ENCODE assay signal across 9 cellular contexts in the genomic region with DNA sequence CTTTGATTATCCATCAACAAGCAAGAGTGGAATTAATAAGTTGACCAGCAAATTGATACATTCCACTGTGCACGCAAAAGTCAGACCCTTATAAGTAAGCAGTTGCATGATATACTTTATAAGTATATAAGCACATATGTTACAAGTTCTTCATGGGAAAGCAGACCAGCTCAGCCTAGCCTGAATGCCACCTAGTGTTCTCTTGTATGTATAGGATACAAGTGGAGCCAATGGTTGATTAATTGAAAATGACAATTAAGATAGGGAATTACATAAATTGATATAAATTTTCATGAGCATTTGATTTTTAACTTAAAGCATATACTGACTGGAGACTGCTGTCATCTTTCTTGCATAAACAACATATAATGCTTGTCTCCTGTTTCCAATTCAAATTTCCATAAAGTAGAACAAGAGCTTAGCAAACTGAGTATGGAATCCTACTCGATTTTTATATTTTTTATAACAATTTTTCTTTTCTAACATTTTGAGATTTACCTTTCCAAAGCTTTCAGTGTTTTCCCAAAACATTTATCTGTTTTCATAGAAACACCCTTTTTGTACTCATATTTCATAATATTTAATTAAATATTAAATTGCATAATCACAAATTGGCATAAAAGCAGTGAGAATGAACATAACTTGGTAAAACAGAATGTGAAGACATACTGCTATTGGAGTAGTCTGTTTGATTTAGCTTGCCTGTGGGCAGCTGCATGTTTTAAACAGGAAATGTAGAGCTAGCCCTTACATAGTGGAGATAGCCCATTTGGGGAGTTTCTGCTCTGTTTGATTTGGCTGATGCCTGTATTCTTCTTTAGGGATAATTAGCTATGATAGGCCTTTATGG.
DNase-seq lines count a peak whose midpoint lies in the region; ATAC-seq and TF ChIP-seq lines count a peak whose summit lies in the region.
"Had no signal": no experiment of that assay in that cellular context is flagged by ENCODE, and none has a peak within 500 bp of the region (broad histone marks: within the 10 kb centered on the region; RNA-seq: fewer than 3 reads in every experiment).

No MANE protein-coding gene starts in this region.

- H2AFZ ChIP-seq in fibroblast of lung (ENCODE audit: low read length) (no peak overlapping the region), neuronal stem cell (ENCODE audit: low read length) (no peak overlapping the region)

- no peak overlapping the region for H3K9ac ChIP-seq in fibroblast of lung (ENCODE audit: insufficient read depth, low read length)
- H3K9ac ChIP-seq in neuronal stem cell (ENCODE audit: low read depth, low read length, poor library complexity): no peak overlapping the region

- no peak overlapping the region for H2BK120ac ChIP-seq in neuronal stem cell (ENCODE audit: low read depth, low read length)

- H3K4me1 Mint-ChIP-seq in Caco-2 (ENCODE audit: low read depth, unreplicated experiment): peaks cover 30% of the 10 kb centered on the region
- H3K4me1 Mint-ChIP-seq in progenitor cell of endocrine pancreas (ENCODE audit: low read depth): peaks cover 7% of the 10 kb centered on the region

- H3K9me3 ChIP-seq in Caco-2 (no peaks in the 10 kb centered on the region), fibroblast of lung (ENCODE audit: control insufficient read depth, insufficient read depth, low read depth, low read length) (no peaks in the 10 kb centered on the region), neuronal stem cell (replicated peaks in 1 of 2; ENCODE audit: control insufficient read depth in 2 of 2, insufficient read depth in 1 of 2, low read depth in 1 of 2, low read length in 2 of 2) (peaks cover 0 to 7% of the 10 kb centered on the region in 2 donors)

- H2BK5ac ChIP-seq in neuronal stem cell (ENCODE audit: low read length): no peak overlapping the region

- H3K4me2 ChIP-seq in fibroblast of lung (ENCODE audit: extremely low read depth, insufficient read depth, low read length) (no peak overlapping the region), neuronal stem cell (ENCODE audit: insufficient read depth, low read length, poor library complexity, severe bottlenecking) (no peak overlapping the region)

- H3K18ac ChIP-seq in neuronal stem cell (ENCODE audit: low read length): no peak overlapping the region

- CTCF ChIA-PET in Caco-2 (lab: Charles Lee): interaction anchor here (1.0 to 1.6 kb wide), 3 partner anchors 61 to 313 kb away, joined by 3 to 5 read pairs (median 3); no protein-coding TSS in a partner anchor

- H3K27ac ChIP-seq in fibroblast of lung (ENCODE audit: insufficient read depth, low read length) (no peak overlapping the region), neuronal stem cell (replicated peaks; ENCODE audit: low read length) (no peak overlapping the region)
- H3K27ac ChIP-seq: SJSA1 had no signal

- POLR2A ChIA-PET in Caco-2 (lab: Charles Lee): no interaction called here

- H3K23ac ChIP-seq in neuronal stem cell (ENCODE audit: low read depth, low read length, poor library complexity): no peak overlapping the region

- H3K4me3 ChIP-seq in Caco-2 (ENCODE audit: low read depth, low read length): no peak overlapping the region
- H3K4me3 ChIP-seq in fibroblast of lung (replicated peaks in 1 of 4; ENCODE audit: control extremely low read depth in 1 of 4, insufficient read depth in 1 of 4, low read depth in 3 of 4, low read length in 4 of 4): no peak overlapping the region
- H3K4me3 ChIP-seq in neuronal stem cell (ENCODE audit: low read length in 2 of 2): no peak overlapping the region
- H3K4me3 ChIP-seq: SJSA1 had no signal

- DNase-seq in Caco-2 (peak; percentile 4 to 29), HT-29 (ENCODE audit: low spot score) (peak; percentile 66), SHP77 (lab: John Stamatoyannopoulos, UW) (peak; percentile 14 to 37), fibroblast of lung (ENCODE audit: low read depth in 2 of 2) (peak; percentile 41 to 78), progenitor cell of endocrine pancreas (ENCODE audit: low spot score, unreplicated experiment) (no peak), GOT3 (lab: John Stamatoyannopoulos, UW) (no peak), neuronal stem cell (ENCODE audit: low spot score) (no peak)

- H3K9me3 Mint-ChIP-seq in Caco-2 (ENCODE audit: unreplicated experiment) (no peaks in the 10 kb centered on the region), progenitor cell of endocrine pancreas (ENCODE audit: low read depth) (peaks cover 6% of the 10 kb centered on the region)

- no peak for ATAC-seq in GM18868 (IDR thresholded peaks at IDR 0.05; ENCODE audit: unreplicated experiment)

- peaks cover 4% of the 10 kb centered on the region for H3K79me1 ChIP-seq in neuronal stem cell (ENCODE audit: low read depth, low read length)

- no TSS peak for BruUV-seq in Caco-2 (replicated peaks; lab: Mats Ljungman, UMichigan)

- peaks cover 8% of the 10 kb centered on the region for H3K4me1 ChIP-seq in Caco-2
- H3K4me1 ChIP-seq in fibroblast of lung (ENCODE audit: control insufficient read depth, extremely low read depth, insufficient read depth, low read length): peaks cover 2% of the 10 kb centered on the region
- H3K4me1 ChIP-seq in neuronal stem cell (ENCODE audit: control insufficient read depth in 2 of 2, insufficient read depth in 1 of 2, low read depth in 1 of 2, low read length in 2 of 2): no peaks in the 10 kb centered on the region

- no peak overlapping the region for H2BK15ac ChIP-seq in neuronal stem cell (ENCODE audit: low read length)

- H3K27me3 ChIP-seq in Caco-2 (replicated peaks; ENCODE audit: control insufficient read depth, insufficient read depth, low read length) (no peaks in the 10 kb centered on the region), fibroblast of lung (ENCODE audit: control insufficient read depth, insufficient read depth, low read length) (no peaks in the 10 kb centered on the region), neuronal stem cell (ENCODE audit: control insufficient read depth in 3 of 3, insufficient read depth in 3 of 3, low read depth in 1 of 3, low read length in 3 of 3) (no peaks in the 10 kb centered on the region)
- H3K27me3 ChIP-seq: SJSA1 had no signal

- H4K91ac ChIP-seq in neuronal stem cell (ENCODE audit: low read depth, low read length, poor library complexity): no peak overlapping the region

- H4K8ac ChIP-seq in neuronal stem cell (ENCODE audit: low read depth, low read length): no peak overlapping the region

- H3K4ac ChIP-seq in neuronal stem cell (ENCODE audit: low read length): no peak overlapping the region

- intact Hi-C loops in Caco-2 (cut with micrococcal nuclease; ENCODE audit: unreplicated experiment): loop anchor here (1.0 to 2.0 kb wide), 2 partner anchors 62 to 313 kb away; partner anchors contain the start of gene MAGI3

- H3K27ac Mint-ChIP-seq in Caco-2 (ENCODE audit: unreplicated experiment): no peak overlapping the region
- no peak overlapping the region for H3K27ac Mint-ChIP-seq in progenitor cell of endocrine pancreas

- peaks cover 5% of the 10 kb centered on the region for H3K79me2 ChIP-seq in fibroblast of lung (ENCODE audit: control insufficient read depth, insufficient read depth, low read length)

- no peak overlapping the region for H2AK5ac ChIP-seq in neuronal stem cell (ENCODE audit: low read depth, low read length)

- no peaks in the 10 kb centered on the region for H3K27me3 Mint-ChIP-seq in Caco-2 (ENCODE audit: insufficient read depth, unreplicated experiment)
- H3K27me3 Mint-ChIP-seq in progenitor cell of endocrine pancreas: no peaks in the 10 kb centered on the region

- no peak overlapping the region for H2BK12ac ChIP-seq in neuronal stem cell (ENCODE audit: low read length)

- H3K36me3 ChIP-seq in Caco-2 (ENCODE audit: control insufficient read depth, insufficient read depth, low read length): no peaks in the 10 kb centered on the region
- H3K36me3 ChIP-seq in fibroblast of lung (ENCODE audit: control insufficient read depth, insufficient read depth, low read length): no peaks in the 10 kb centered on the region
- no peaks in the 10 kb centered on the region for H3K36me3 ChIP-seq in neuronal stem cell (replicated peaks in 1 of 2; ENCODE audit: control insufficient read depth in 2 of 2, insufficient read depth in 2 of 2, low read length in 2 of 2)
- H3K36me3 ChIP-seq: SJSA1 had no signal

- H3K4me3 Mint-ChIP-seq in Caco-2 (ENCODE audit: unreplicated experiment) (no peak overlapping the region), progenitor cell of endocrine pancreas (ENCODE audit: low read depth) (no peak overlapping the region)

- H4K20me1 ChIP-seq in fibroblast of lung (ENCODE audit: control insufficient read depth, extremely low read depth, insufficient read depth, low read length): no peaks in the 10 kb centered on the region

- peaks cover 20% of the 10 kb centered on the region for H3K36me3 Mint-ChIP-seq in Caco-2 (ENCODE audit: insufficient read depth, unreplicated experiment)
- no peaks in the 10 kb centered on the region for H3K36me3 Mint-ChIP-seq in progenitor cell of endocrine pancreas (ENCODE audit: insufficient read depth)

- TF ChIP-seq CTCF in Caco-2 (IDR thresholded peaks at IDR 0.05; ENCODE audit: insufficient read depth in 1 of 2, low read depth in 1 of 2, low read length in 1 of 2, severe bottlenecking in 1 of 2, unreplicated experiment in 1 of 2): peak; percentile 25 to 39
- peak; percentile 47 to 77 for TF ChIP-seq CTCF in fibroblast of lung (conservative IDR thresholded peaks at IDR 0.05 in 1 of 2, IDR thresholded peaks at IDR 0.05 in 1 of 2; ENCODE audit: low read depth in 1 of 2, low read length in 2 of 2)
- TF ChIP-seq CTCF in progenitor cell of endocrine pancreas (IDR thresholded peaks at IDR 0.05; ENCODE audit: unreplicated experiment): peak; percentile 56

- WGBS in neuronal stem cell (ENCODE audit: extremely low coverage in 2 of 2, insufficient read length in 2 of 2, insufficient replicate concordance in 1 of 2), 2 donors: no CpG with 5 or more reads among the region's 2 CpGs

- H3K14ac ChIP-seq in neuronal stem cell (ENCODE audit: low read length): no peak overlapping the region

Comparison
In these comparisons a context has a peak if more than half of its experiments do, and no peak if none do; other contexts are left out.
1. DNase-seq: peak in Caco-2 (2 of 2), HT-29 (single experiment), SHP77 (2 of 2) and fibroblast of lung (2 of 2); none in progenitor cell of endocrine pancreas (single experiment), GOT3 (single experiment) and neuronal stem cell (single experiment).
2. Peak in every context shown above with its lines, with median percentiles within 50 percentile points of each other: CTCF ChIP-seq.